In genomic region chr1:9724706-9725476, GRCh38 we compare ENCODE assay signal across 7 cellular contexts.
A peak's percentile ranks its signal among the peaks of the same experiment; 100 is the strongest.
DNase-seq lines count a peak whose midpoint lies in the region; ATAC-seq and TF ChIP-seq lines count a peak whose summit lies in the region.

No MANE protein-coding gene starts in this region.

- peak; percentile 43 to 77 (median 68) for ATAC-seq in psoas muscle

- POLR2A ChIA-PET in RWPE1 (lab: Yijun Ruan, JAX; ENCODE audit: low non-redundant PET), result no interaction called here

- H3K27me3 Mint-ChIP-seq in activated T-helper 2 cell treated with anti-CD3 and anti-CD28 coated beads, Interferon-gamma antibody, Interleukin-2, Interleukin-4, amounts not matched to agents 10 μg/mL and 5 μg/mL and 100 μg/mL, durations not matched to agents 14 hours and 24 hours and 36 hours (ENCODE audit: low read depth), result no peaks in the 10 kb centered on the region

- peak; percentile 88 for DNase-seq in GM10266 (ENCODE audit: extremely low spot score)
- peak; percentile 73 for DNase-seq in HK-2 (ENCODE audit: unreplicated experiment)
- DNase-seq in RWPE1 (ENCODE audit: low spot score), result peak; percentile 71
- peak; percentile 58 for DNase-seq in activated T-helper 2 cell treated with anti-CD3 and anti-CD28 coated beads, Interferon-gamma antibody, Interleukin-2, Interleukin-4, amounts not matched to agents 10 μg/mL and 5 μg/mL and 100 μg/mL, durations not matched to agents 14 hours and 24 hours and 36 hours (ENCODE audit: low spot score)
- DNase-seq in fibroblast of villous mesenchyme (ENCODE audit: low read depth), result peak; percentile 51
- peak in 1 of 2 donors; percentile 45 for DNase-seq in psoas muscle
- no peak for DNase-seq in NCI-H524 treated with DMSO at 0.1 percent for 48 hours (lab: John Stamatoyannopoulos, UW)

- CTCF ChIA-PET in RWPE1 (lab: Yijun Ruan, JAX), result interaction anchor here (0.6 to 1.3 kb wide), 5 partner anchors 9 to 103 kb away, joined by 3 to 5 read pairs (median 4); no protein-coding TSS in a partner anchor

- intact Hi-C loops in activated T-helper 2 cell treated with anti-CD3 and anti-CD28 coated beads, Interferon-gamma antibody, Interleukin-2, Interleukin-4, amounts not matched to agents 10 μg/mL and 5 μg/mL and 100 μg/mL, durations not matched to agents 14 hours and 24 hours and 36 hours (cut with micrococcal nuclease), result loop anchor here (5.0 to 10.0 kb wide), 4 partner anchors 38 to 140 kb away; partner anchors contain the start of gene CLSTN1
- intact Hi-C loops in psoas muscle (cut with DNase I), result loop anchor here in 1 of 2 donors (10.0 kb wide), 1 partner anchor 140 kb away; no protein-coding TSS in a partner anchor

- WGBS in psoas muscle, 3 donors, result 72 to 75% (median 73%) methylated on average over 24 of the region's 24 CpGs

- peaks cover 32% of the 10 kb centered on the region for H3K4me1 Mint-ChIP-seq in activated T-helper 2 cell treated with anti-CD3 and anti-CD28 coated beads, Interferon-gamma antibody, Interleukin-2, Interleukin-4, amounts not matched to agents 10 μg/mL and 5 μg/mL and 100 μg/mL, durations not matched to agents 14 hours and 24 hours and 36 hours (ENCODE audit: low read depth)

- peaks cover 84% of the 10 kb centered on the region for H3K36me3 Mint-ChIP-seq in activated T-helper 2 cell treated with anti-CD3 and anti-CD28 coated beads, Interferon-gamma antibody, Interleukin-2, Interleukin-4, amounts not matched to agents 10 μg/mL and 5 μg/mL and 100 μg/mL, durations not matched to agents 14 hours and 24 hours and 36 hours (ENCODE audit: low read depth)

- peak; percentile 89 for TF ChIP-seq CTCF in GM10266 (IDR thresholded peaks at IDR 0.05; ENCODE audit: control insufficient read depth, insufficient read depth, low read depth, missing control alignments)
- TF ChIP-seq CTCF in RWPE1 (conservative IDR thresholded peaks at IDR 0.05; ENCODE audit: low read depth), result peak; percentile 88
- peak; percentile 87 for TF ChIP-seq CTCF in fibroblast of villous mesenchyme (IDR thresholded peaks at IDR 0.05; ENCODE audit: insufficient read depth, low read depth, low read length)
- TF ChIP-seq CTCF in psoas muscle (IDR thresholded peaks at IDR 0.05), result peak; percentile 61

- peaks cover 5% of the 10 kb centered on the region for H3K9me3 Mint-ChIP-seq in activated T-helper 2 cell treated with anti-CD3 and anti-CD28 coated beads, Interferon-gamma antibody, Interleukin-2, Interleukin-4, amounts not matched to agents 10 μg/mL and 5 μg/mL and 100 μg/mL, durations not matched to agents 14 hours and 24 hours and 36 hours

- no peaks in the 10 kb centered on the region for H3K9me3 ChIP-seq in psoas muscle

- no peaks in the 10 kb centered on the region for H3K4me1 ChIP-seq in psoas muscle

- no peak overlapping the region for H3K4me3 ChIP-seq in fibroblast of villous mesenchyme (ENCODE audit: low read depth, low read length)
- H3K4me3 ChIP-seq in psoas muscle, result no peak overlapping the region

- H3K27ac Mint-ChIP-seq in activated T-helper 2 cell treated with anti-CD3 and anti-CD28 coated beads, Interferon-gamma antibody, Interleukin-2, Interleukin-4, amounts not matched to agents 10 μg/mL and 5 μg/mL and 100 μg/mL, durations not matched to agents 14 hours and 24 hours and 36 hours, result peak overlapping the region; percentile 62

- H3K4me3 Mint-ChIP-seq in activated T-helper 2 cell treated with anti-CD3 and anti-CD28 coated beads, Interferon-gamma antibody, Interleukin-2, Interleukin-4, amounts not matched to agents 10 μg/mL and 5 μg/mL and 100 μg/mL, durations not matched to agents 14 hours and 24 hours and 36 hours (ENCODE audit: low read depth), result no peak overlapping the region

- no peaks in the 10 kb centered on the region for H3K27me3 ChIP-seq in psoas muscle (ENCODE audit: insufficient read depth in 3 of 3, low read length in 2 of 3)

- H3K36me3 ChIP-seq in psoas muscle (ENCODE audit: insufficient read depth in 1 of 2, low read depth in 1 of 2), result peaks cover 0 to 40% of the 10 kb centered on the region in 2 donors

- peak overlapping the region; percentile 46 for H3K27ac ChIP-seq in RWPE1
- H3K27ac ChIP-seq in psoas muscle, result no peak overlapping the region
